ENCODE assay signal across 17 cellular contexts in genomic region chr17:29956225-29956624, GRCh38.
"Had no signal": no experiment of that assay in that cellular context is flagged by ENCODE, and none has a peak within 500 bp of the region (broad histone marks: within the 10 kb centered on the region; RNA-seq: fewer than 3 reads in every experiment).

No MANE protein-coding gene starts in this region.

- H3K4me1 ChIP-seq: stomach, uterus had no signal

- H3K27ac ChIP-seq: epithelial cell of prostate, hepatocyte, stomach, thoracic aorta, uterus had no signal

- H3K4me1 Mint-ChIP-seq: brain; central memory CD8-positive, alpha-beta T cell had no signal

- H3K9me3 ChIP-seq: thoracic aorta, uterus had no signal

- H3K36me3 ChIP-seq: stomach, thoracic aorta, uterus had no signal

- ATAC-seq: activated CD4-positive, CD25-positive, alpha-beta regulatory T cell treated with anti-CD3 and anti-CD28 coated beads, Interleukin-2, amount 50 U/mL, for 24 hours; activated naive CD4-positive, alpha-beta T cell treated with anti-CD3 and anti-CD28 coated beads, Interleukin-2, amount 50 U/mL, for 72 hours; left ventricle myocardium superior had no signal

- H3K27me3 ChIP-seq: hepatocyte, stomach, uterus had no signal

- H3K27me3 Mint-ChIP-seq: central memory CD8-positive, alpha-beta T cell had no signal

- DNase-seq: activated CD4-positive, alpha-beta T cell treated with anti-CD3 and anti-CD28 coated beads, Interleukin-2, amount 50 U/mL, for 4 hours; activated effector memory CD4-positive, alpha-beta T cell treated with anti-CD3 and anti-CD28 coated beads, Interleukin-2, amount 50 U/mL, for 16 hours; activated T-cell treated with anti-CD3 and anti-CD28 coated beads, Interleukin-2, amount 50 U/mL, for 1 hour; amniotic stem cell; effector memory CD4-positive, alpha-beta T cell; left ventricle myocardium superior; posterior cingulate gyrus; small intestine; stomach; uterus had no signal

- H3K9me3 Mint-ChIP-seq: central memory CD8-positive, alpha-beta T cell had no signal

- H3K4me3 Mint-ChIP-seq: brain; central memory CD8-positive, alpha-beta T cell had no signal

- H3K4me3 ChIP-seq: hepatocyte, stomach, thoracic aorta, uterus had no signal

- H3K27ac Mint-ChIP-seq: activated naive CD4-positive, alpha-beta T cell treated with anti-CD3 and anti-CD28 coated beads, Interleukin-2, amount 50 U/mL, for 72 hours; brain had no signal

- FAIRE-seq: small intestine had no signal
